In the genomic region with DNA sequence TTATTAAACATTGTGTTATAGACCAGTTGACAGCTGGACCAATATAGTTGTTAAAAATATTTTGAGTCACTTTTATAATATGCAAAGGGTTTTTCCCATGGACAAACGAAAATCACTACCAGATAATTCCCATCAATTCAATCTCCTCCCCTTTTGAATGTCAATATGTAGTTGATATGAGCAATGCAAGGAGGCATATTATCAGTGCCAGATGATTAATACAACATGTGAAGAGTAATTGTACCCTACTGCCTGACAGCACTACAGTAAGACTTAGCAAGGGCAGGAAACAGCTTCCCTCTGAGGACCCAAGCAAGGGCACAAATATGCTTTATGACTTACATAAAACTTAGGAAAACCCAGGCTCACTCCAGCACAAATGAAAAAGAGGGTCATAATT, we compare ENCODE assay signal across 1 cellular context.
TF ChIP-seq lines count a peak whose summit lies in the region.

No MANE protein-coding gene starts in this region.

TF ChIP-seq in H1, 55 proteins besides CTCF, POLR2A, EP300 and RAD21:
- no peak for TF ChIP-seq TEAD4 (IDR thresholded peaks at IDR 0.05; ENCODE audit: low read depth, low read length)
- TF ChIP-seq SP2 (IDR thresholded peaks at IDR 0.05; ENCODE audit: low read length): no peak
- TF ChIP-seq BCL11A (IDR thresholded peaks at IDR 0.05; ENCODE audit: low read depth in 2 of 2, low read length in 2 of 2): no peak
- TF ChIP-seq CHD2 (IDR thresholded peaks at IDR 0.05; ENCODE audit: low read length): no peak
- no peak for TF ChIP-seq EZH2 (IDR thresholded peaks at IDR 0.05; ENCODE audit: low read depth, low read length, severe bottlenecking)
- no peak for TF ChIP-seq BACH1 (IDR thresholded peaks at IDR 0.05; ENCODE audit: low read length)
- TF ChIP-seq SIRT6 (IDR thresholded peaks at IDR 0.05; ENCODE audit: low read length): no peak
